In the genomic region with DNA sequence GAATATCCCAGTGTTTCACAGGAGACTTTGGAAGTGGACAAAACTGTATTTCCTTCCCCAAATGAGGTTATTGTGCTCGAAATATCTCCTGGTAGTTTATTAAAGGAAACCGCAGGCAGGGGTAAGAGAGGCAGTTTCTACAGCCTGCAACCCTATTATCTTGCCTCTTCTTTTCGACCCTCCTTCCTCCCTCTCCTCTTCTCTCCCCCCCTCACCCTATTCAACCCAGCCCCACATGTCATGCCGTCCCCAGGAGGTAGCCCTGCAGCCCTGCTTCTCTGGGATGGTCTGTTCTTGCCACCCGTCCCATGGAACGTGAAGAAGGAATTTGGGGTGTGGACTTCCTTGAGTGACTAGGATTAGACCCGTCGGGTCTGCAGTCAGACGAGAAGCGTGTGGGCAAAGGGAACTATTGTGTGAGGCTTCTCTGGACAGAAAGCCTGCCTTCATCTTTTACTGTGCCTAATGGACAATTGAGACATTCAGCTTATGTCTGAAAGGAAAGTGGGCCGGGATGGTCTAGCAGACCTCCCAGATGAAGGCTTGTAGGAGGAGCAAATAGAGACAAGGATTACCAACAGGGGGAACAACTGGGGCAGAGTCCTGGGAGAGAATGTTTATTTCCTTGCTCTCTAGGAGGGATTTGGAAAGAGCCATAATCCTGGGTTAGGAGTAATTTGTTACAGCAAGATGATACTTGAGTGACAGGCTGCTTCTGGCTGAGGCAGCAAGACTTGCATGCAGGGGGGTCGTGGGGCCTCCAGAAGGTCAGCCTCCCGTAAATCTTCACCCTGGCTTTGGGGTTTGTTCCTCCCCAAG, we compare ENCODE assay signal across 1 cellular context.
TF ChIP-seq lines count a peak whose summit lies in the region.

No MANE protein-coding gene starts in this region.

TF ChIP-seq in HEK293, 187 proteins besides CTCF, POLR2A, EP300 and RAD21 (continued from another document and continues in another):
- TF ChIP-seq, protein P1, sequence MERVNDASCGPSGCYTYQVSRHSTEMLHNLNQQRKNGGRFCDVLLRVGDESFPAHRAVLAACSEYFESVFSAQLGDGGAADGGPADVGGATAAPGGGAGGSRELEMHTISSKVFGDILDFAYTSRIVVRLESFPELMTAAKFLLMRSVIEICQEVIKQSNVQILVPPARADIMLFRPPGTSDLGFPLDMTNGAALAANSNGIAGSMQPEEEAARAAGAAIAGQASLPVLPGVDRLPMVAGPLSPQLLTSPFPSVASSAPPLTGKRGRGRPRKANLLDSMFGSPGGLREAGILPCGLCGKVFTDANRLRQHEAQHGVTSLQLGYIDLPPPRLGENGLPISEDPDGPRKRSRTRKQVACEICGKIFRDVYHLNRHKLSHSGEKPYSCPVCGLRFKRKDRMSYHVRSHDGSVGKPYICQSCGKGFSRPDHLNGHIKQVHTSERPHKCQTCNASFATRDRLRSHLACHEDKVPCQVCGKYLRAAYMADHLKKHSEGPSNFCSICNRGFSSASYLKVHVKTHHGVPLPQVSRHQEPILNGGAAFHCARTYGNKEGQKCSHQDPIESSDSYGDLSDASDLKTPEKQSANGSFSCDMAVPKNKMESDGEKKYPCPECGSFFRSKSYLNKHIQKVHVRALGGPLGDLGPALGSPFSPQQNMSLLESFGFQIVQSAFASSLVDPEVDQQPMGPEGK (tag by site-specific recombination; IDR thresholded peaks at IDR 0.05) = no peak
- TF ChIP-seq ZNF670 (tag by site-specific recombination; IDR thresholded peaks at IDR 0.05; ENCODE audit: low read depth) (no peak), ZNF121 (tag by site-specific recombination; IDR thresholded peaks at IDR 0.05) (no peak), ZNF747 (tag by site-specific recombination; IDR thresholded peaks at IDR 0.05) (no peak), ZFHX2 (tag by site-specific recombination; conservative IDR thresholded peaks at IDR 0.05) (no peak), OVOL3 (tag by site-specific recombination; IDR thresholded peaks at IDR 0.05) (no peak), KLF10 (tag by site-specific recombination; IDR thresholded peaks at IDR 0.05) (no peak), ZNF335 (tag by site-specific recombination; conservative IDR thresholded peaks at IDR 0.05) (no peak), ZNF776 (tag by site-specific recombination; IDR thresholded peaks at IDR 0.05; ENCODE audit: borderline replicate concordance) (no peak), ZNF521 (tag by site-specific recombination; IDR thresholded peaks at IDR 0.05) (no peak), YY2 (tag by site-specific recombination; IDR thresholded peaks at IDR 0.05) (no peak), SCRT1 (tag by site-specific recombination; IDR thresholded peaks at IDR 0.05; ENCODE audit: borderline replicate concordance) (no peak), ZNF501 (tag by site-specific recombination; IDR thresholded peaks at IDR 0.05) (no peak), PRDM1 (tag by site-specific recombination; IDR thresholded peaks at IDR 0.05) (no peak), ZFP41 (tag by site-specific recombination; IDR thresholded peaks at IDR 0.05; ENCODE audit: borderline replicate concordance) (no peak), KLF16 (tag by site-specific recombination; IDR thresholded peaks at IDR 0.05) (no peak), ZXDB (tag by site-specific recombination; IDR thresholded peaks at IDR 0.05) (no peak), ZNF23 (tag by site-specific recombination; IDR thresholded peaks at IDR 0.05; ENCODE audit: borderline replicate concordance) (no peak), ZNF473 (tag by site-specific recombination; IDR thresholded peaks at IDR 0.05) (no peak), WT1 (tag by site-specific recombination; IDR thresholded peaks at IDR 0.05) (peak; percentile 49; the same call in 1 of the 2 replicates), ZNF174 (tag by site-specific recombination; IDR thresholded peaks at IDR 0.05) (no peak), ZBTB20 (tag by site-specific recombination; IDR thresholded peaks at IDR 0.05) (peak; percentile 28; the same call in 1 of the 2 replicates), ZNF48 (tag by site-specific recombination; IDR thresholded peaks at IDR 0.05) (no peak), ZNF112 (tag by site-specific recombination; IDR thresholded peaks at IDR 0.05) (no peak), ZNF324 (tag by site-specific recombination; IDR thresholded peaks at IDR 0.05) (no peak), ZNF157 (tag by site-specific recombination; IDR thresholded peaks at IDR 0.05) (no peak), ZSCAN30 (tag by site-specific recombination; IDR thresholded peaks at IDR 0.05) (no peak), ZNF132 (tag by site-specific recombination; IDR thresholded peaks at IDR 0.05; ENCODE audit: borderline replicate concordance) (no peak), ZNF514 (tag by site-specific recombination; IDR thresholded peaks at IDR 0.05) (no peak), RBAK (tag by site-specific recombination; IDR thresholded peaks at IDR 0.05) (no peak), HOXC10 (CRISPR knock-in tag; IDR thresholded peaks at IDR 0.05) (no peak), IKZF3 (tag by site-specific recombination; IDR thresholded peaks at IDR 0.05) (peak; percentile 30; the same call in 1 of the 2 replicates)
- TF ChIP-seq, protein P2, sequence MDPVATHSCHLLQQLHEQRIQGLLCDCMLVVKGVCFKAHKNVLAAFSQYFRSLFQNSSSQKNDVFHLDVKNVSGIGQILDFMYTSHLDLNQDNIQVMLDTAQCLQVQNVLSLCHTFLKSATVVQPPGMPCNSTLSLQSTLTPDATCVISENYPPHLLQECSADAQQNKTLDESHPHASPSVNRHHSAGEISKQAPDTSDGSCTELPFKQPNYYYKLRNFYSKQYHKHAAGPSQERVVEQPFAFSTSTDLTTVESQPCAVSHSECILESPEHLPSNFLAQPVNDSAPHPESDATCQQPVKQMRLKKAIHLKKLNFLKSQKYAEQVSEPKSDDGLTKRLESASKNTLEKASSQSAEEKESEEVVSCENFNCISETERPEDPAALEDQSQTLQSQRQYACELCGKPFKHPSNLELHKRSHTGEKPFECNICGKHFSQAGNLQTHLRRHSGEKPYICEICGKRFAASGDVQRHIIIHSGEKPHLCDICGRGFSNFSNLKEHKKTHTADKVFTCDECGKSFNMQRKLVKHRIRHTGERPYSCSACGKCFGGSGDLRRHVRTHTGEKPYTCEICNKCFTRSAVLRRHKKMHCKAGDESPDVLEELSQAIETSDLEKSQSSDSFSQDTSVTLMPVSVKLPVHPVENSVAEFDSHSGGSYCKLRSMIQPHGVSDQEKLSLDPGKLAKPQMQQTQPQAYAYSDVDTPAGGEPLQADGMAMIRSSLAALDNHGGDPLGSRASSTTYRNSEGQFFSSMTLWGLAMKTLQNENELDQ (tag by site-specific recombination; IDR thresholded peaks at IDR 0.05; ENCODE audit: low read depth) = no peak
- TF ChIP-seq, protein P3, sequence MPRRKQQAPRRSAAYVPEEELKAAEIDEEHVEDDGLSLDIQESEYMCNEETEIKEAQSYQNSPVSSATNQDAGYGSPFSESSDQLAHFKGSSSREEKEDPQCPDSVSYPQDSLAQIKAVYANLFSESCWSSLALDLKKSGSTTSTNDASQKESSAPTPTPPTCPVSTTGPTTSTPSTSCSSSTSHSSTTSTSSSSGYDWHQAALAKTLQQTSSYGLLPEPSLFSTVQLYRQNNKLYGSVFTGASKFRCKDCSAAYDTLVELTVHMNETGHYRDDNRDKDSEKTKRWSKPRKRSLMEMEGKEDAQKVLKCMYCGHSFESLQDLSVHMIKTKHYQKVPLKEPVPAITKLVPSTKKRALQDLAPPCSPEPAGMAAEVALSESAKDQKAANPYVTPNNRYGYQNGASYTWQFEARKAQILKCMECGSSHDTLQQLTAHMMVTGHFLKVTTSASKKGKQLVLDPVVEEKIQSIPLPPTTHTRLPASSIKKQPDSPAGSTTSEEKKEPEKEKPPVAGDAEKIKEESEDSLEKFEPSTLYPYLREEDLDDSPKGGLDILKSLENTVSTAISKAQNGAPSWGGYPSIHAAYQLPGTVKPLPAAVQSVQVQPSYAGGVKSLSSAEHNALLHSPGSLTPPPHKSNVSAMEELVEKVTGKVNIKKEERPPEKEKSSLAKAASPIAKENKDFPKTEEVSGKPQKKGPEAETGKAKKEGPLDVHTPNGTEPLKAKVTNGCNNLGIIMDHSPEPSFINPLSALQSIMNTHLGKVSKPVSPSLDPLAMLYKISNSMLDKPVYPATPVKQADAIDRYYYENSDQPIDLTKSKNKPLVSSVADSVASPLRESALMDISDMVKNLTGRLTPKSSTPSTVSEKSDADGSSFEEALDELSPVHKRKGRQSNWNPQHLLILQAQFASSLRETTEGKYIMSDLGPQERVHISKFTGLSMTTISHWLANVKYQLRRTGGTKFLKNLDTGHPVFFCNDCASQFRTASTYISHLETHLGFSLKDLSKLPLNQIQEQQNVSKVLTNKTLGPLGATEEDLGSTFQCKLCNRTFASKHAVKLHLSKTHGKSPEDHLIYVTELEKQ (tag by site-specific recombination; IDR thresholded peaks at IDR 0.05; ENCODE audit: borderline replicate concordance) = no peak
- TF ChIP-seq, protein P4, sequence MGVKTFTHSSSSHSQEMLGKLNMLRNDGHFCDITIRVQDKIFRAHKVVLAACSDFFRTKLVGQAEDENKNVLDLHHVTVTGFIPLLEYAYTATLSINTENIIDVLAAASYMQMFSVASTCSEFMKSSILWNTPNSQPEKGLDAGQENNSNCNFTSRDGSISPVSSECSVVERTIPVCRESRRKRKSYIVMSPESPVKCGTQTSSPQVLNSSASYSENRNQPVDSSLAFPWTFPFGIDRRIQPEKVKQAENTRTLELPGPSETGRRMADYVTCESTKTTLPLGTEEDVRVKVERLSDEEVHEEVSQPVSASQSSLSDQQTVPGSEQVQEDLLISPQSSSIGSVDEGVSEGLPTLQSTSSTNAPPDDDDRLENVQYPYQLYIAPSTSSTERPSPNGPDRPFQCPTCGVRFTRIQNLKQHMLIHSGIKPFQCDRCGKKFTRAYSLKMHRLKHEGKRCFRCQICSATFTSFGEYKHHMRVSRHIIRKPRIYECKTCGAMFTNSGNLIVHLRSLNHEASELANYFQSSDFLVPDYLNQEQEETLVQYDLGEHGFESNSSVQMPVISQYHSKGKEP (tag by site-specific recombination; IDR thresholded peaks at IDR 0.05) = peak; percentile 29; the same call in 1 of the 2 replicates
- TF ChIP-seq, protein P5, sequence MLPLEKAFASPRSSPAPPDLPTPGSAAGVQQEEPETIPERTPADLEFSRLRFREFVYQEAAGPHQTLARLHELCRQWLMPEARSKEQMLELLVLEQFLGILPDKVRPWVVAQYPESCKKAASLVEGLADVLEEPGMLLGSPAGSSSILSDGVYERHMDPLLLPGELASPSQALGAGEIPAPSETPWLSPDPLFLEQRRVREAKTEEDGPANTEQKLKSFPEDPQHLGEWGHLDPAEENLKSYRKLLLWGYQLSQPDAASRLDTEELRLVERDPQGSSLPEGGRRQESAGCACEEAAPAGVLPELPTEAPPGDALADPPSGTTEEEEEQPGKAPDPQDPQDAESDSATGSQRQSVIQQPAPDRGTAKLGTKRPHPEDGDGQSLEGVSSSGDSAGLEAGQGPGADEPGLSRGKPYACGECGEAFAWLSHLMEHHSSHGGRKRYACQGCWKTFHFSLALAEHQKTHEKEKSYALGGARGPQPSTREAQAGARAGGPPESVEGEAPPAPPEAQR (tag by site-specific recombination; IDR thresholded peaks at IDR 0.05) = no peak
- TF ChIP-seq, protein P6, sequence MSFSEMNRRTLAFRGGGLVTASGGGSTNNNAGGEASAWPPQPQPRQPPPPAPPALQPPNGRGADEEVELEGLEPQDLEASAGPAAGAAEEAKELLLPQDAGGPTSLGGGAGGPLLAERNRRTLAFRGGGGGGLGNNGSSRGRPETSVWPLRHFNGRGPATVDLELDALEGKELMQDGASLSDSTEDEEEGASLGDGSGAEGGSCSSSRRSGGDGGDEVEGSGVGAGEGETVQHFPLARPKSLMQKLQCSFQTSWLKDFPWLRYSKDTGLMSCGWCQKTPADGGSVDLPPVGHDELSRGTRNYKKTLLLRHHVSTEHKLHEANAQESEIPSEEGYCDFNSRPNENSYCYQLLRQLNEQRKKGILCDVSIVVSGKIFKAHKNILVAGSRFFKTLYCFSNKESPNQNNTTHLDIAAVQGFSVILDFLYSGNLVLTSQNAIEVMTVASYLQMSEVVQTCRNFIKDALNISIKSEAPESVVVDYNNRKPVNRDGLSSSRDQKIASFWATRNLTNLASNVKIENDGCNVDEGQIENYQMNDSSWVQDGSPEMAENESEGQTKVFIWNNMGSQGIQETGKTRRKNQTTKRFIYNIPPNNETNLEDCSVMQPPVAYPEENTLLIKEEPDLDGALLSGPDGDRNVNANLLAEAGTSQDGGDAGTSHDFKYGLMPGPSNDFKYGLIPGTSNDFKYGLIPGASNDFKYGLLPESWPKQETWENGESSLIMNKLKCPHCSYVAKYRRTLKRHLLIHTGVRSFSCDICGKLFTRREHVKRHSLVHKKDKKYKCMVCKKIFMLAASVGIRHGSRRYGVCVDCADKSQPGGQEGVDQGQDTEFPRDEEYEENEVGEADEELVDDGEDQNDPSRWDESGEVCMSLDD (tag by site-specific recombination; IDR thresholded peaks at IDR 0.05) = no peak
- TF ChIP-seq, protein P7, sequence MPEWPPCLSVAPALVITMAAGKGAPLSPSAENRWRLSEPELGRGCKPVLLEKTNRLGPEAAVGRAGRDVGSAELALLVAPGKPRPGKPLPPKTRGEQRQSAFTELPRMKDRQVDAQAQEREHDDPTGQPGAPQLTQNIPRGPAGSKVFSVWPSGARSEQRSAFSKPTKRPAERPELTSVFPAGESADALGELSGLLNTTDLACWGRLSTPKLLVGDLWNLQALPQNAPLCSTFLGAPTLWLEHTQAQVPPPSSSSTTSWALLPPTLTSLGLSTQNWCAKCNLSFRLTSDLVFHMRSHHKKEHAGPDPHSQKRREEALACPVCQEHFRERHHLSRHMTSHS (tag by site-specific recombination; IDR thresholded peaks at IDR 0.05) = no peak
- TF ChIP-seq, protein P8, sequence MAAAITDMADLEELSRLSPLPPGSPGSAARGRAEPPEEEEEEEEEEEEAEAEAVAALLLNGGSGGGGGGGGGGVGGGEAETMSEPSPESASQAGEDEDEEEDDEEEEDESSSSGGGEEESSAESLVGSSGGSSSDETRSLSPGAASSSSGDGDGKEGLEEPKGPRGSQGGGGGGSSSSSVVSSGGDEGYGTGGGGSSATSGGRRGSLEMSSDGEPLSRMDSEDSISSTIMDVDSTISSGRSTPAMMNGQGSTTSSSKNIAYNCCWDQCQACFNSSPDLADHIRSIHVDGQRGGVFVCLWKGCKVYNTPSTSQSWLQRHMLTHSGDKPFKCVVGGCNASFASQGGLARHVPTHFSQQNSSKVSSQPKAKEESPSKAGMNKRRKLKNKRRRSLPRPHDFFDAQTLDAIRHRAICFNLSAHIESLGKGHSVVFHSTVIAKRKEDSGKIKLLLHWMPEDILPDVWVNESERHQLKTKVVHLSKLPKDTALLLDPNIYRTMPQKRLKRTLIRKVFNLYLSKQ (tag by site-specific recombination; IDR thresholded peaks at IDR 0.05; ENCODE audit: borderline replicate concordance) = no peak
- TF ChIP-seq, protein P9, sequence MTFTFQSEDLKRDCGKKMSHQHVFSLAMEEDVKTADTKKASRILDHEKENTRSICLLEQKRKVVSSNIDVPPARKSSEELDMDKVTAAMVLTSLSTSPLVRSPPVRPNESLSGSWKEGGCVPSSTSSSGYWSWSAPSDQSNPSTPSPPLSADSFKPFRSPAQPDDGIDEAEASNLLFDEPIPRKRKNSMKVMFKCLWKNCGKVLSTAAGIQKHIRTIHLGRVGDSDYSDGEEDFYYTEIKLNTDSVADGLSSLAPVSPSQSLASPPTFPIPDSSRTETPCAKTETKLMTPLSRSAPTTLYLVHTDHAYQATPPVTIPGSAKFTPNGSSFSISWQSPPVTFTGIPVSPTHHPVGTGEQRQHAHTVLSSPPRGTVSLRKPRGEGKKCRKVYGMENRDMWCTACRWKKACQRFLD (tag by site-specific recombination; IDR thresholded peaks at IDR 0.05) = no peak
